ENCODE assay signal across 8 cellular contexts in genomic region chr10:124703778-124704427, GRCh38. TPM values are rescaled to one million over a fixed set of nuclear protein-coding genes. Genes with fewer than 3 reads are reported as not detected.
DNase-seq lines count a peak whose midpoint lies in the region; ATAC-seq and TF ChIP-seq lines count a peak whose summit lies in the region.

No MANE protein-coding gene starts in this region.

- no peaks in the 10 kb centered on the region for H3K27me3 ChIP-seq in layer of hippocampus (ENCODE audit: control insufficient read depth, insufficient read depth, low read length)
- no peaks in the 10 kb centered on the region for H3K27me3 ChIP-seq in stomach

- H3K27ac ChIP-seq in layer of hippocampus (ENCODE audit: low read depth, low read length) (peak overlapping the region; percentile 95), stomach (peak overlapping the region; percentile 15 to 83 (median 78))

- no peaks in the 10 kb centered on the region for H3K9me3 ChIP-seq in stomach

- WGBS in stomach, 5 donors, result 47 to 70% (median 56%) methylated on average over 6 to 10 of the region's 10 CpGs

- H3K4me3 ChIP-seq in stomach, result no peak overlapping the region

- intact Hi-C loops in stomach (cut with DNase I; ENCODE audit: low total_unique reads), result no loop called here

- no peak for TF ChIP-seq CTCF in stomach (IDR thresholded peaks at IDR 0.05)

- H3K36me3 ChIP-seq in stomach, result peaks cover 10 to 24% (median 22%) of the 10 kb centered on the region in 4 donors

- ATAC-seq in HG02938 (IDR thresholded peaks at IDR 0.05; ENCODE audit: unreplicated experiment), result no peak

- no peak for TF ChIP-seq POLR2A in stomach (IDR thresholded peaks at IDR 0.05)

- H3K4me1 ChIP-seq in stomach, result peaks cover 77 to 100% (median 95%) of the 10 kb centered on the region in 4 donors

- DNase-seq in NCI-H187 treated with DMSO at 0.1 percent for 48 hours (lab: John Stamatoyannopoulos, UW), result peak; percentile 16
- peak in 43 of 56 donors; percentile 32 to 88 (median 67) for DNase-seq in amygdala (lab: John Stamatoyannopoulos, UW)
- peak; percentile 61 for DNase-seq in stomach
- no peak for DNase-seq in DMS153 (lab: John Stamatoyannopoulos, UW)
- DNase-seq in AML-193 (lab: John Stamatoyannopoulos, UW), result no peak
- no peak for DNase-seq in NCI-H1930 (lab: John Stamatoyannopoulos, UW)

- no peak for TF ChIP-seq EP300 in stomach (IDR thresholded peaks at IDR 0.05)

RNA-seq across cellular contexts. Expression of gene FAM53B, which starts 40.3 kb away (rescaled TPM):
- 10 to 100 TPM in 4 of 5 donors, 1 to 10 TPM in 1; 9.4 to 46.9 (median 19.3) TPM for total RNA-seq in stomach
- 1 to 10 TPM; 5.7 to 9.3 (median 8.2) TPM for polyA plus RNA-seq in stomach

Comparison
In these comparisons a context has a peak if more than half of its experiments do, and no peak if none do; other contexts are left out.
1. DNase-seq: peak in NCI-H187 treated with DMSO at 0.1 percent for 48 hours (single experiment), amygdala (43 of 56) and stomach (single experiment); none in DMS153 (single experiment), AML-193 (0 of 2) and NCI-H1930 (0 of 2).